ENCODE assay signal across 23 cellular contexts in the genomic region with DNA sequence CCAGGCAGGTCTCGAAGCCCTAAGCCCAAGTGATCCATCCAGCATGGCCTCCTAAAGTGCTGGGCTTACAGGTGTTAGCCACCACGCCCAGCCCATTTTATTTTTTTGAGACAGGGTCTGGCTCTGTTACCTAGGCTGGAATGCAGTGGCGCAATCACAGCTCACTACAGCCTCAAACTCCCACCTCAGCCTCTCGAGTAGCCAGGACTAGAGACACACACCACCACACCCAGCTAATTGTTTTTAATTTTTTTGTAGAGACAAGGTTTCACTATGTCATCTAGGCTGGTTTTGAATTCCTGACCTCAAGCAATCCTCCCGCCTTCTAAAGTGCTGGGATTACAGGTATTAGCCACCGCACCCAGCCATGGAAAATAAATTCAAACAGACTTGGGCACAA. TPM values are rescaled to one million over a fixed set of nuclear protein-coding genes. Genes with fewer than 3 reads are reported as not detected.
DNase-seq lines count a peak whose midpoint lies in the region; ATAC-seq and TF ChIP-seq lines count a peak whose summit lies in the region.
"Had no signal": no experiment of that assay in that cellular context is flagged by ENCODE, and none has a peak within 500 bp of the region (broad histone marks: within the 10 kb centered on the region; RNA-seq: fewer than 3 reads in every experiment).

No MANE protein-coding gene starts in this region.

- no peak overlapping the region for H2BK5ac ChIP-seq in H9 (ENCODE audit: insufficient read length, low read length)

- H3K27ac ChIP-seq in H9 (ENCODE audit: insufficient read length, low read depth, low read length): no peak overlapping the region
- H3K27ac ChIP-seq: C4-2B, spleen had no signal

- no peak for TF ChIP-seq CTCF in H9 (conservative IDR thresholded peaks at IDR 0.05)

- H3K14ac ChIP-seq in H9 (ENCODE audit: insufficient read depth, low read length): no peak overlapping the region

- peaks cover 45 to 55% of the 10 kb centered on the region in 2 experiments for H3K4me1 Mint-ChIP-seq in H9

- H3K36me3 Mint-ChIP-seq in H9 (ENCODE audit: insufficient read depth in 1 of 3, low read depth in 3 of 3): peaks cover 1 to 37% (median 27%) of the 10 kb centered on the region in 3 experiments; a peak in 6 of 7 replicates

- no peaks in the 10 kb centered on the region for H4K20me1 ChIP-seq in H9 (ENCODE audit: control insufficient read depth, insufficient read depth, insufficient read length)

- peak overlapping the region; percentile 62 to 82 (median 75); a peak in 3 of 7 replicates for H3K27ac Mint-ChIP-seq in H9
- H3K27ac Mint-ChIP-seq: activated CD8-positive, alpha-beta memory T cell treated with anti-CD3 and anti-CD28 coated beads, Interleukin-2, amount 10 ng/mL, durations not matched to agents 7 days and 5 days; activated naive CD4-positive, alpha-beta T cell treated with anti-CD3 and anti-CD28 coated beads, Interleukin-2, amount 10 ng/mL, durations not matched to agents 7 days and 5 days; activated T-helper 1 cell treated with anti-CD3 and anti-CD28 coated beads, Interleukin-12 subunit alpha, Interleukin-12 subunit beta, Interleukin-2, Interleukin-4 antibody, amounts not matched to agents 30 ng/mL and 10 ng/mL and 1 ng/mL, durations not matched to agents 14 hours and 24 hours and 36 hours; T-helper 1 cell treated with Interleukin-12 subunit alpha and Interleukin-12 subunit beta and Interleukin-4 antibody, amounts not matched to agents 30 μg/mL and 1 μg/mL, for 36 hours had no signal

- no peaks in the 10 kb centered on the region for H3K27me3 Mint-ChIP-seq in H9 (ENCODE audit: low read depth)
- H3K27me3 Mint-ChIP-seq: activated CD8-positive, alpha-beta memory T cell treated with anti-CD3 and anti-CD28 coated beads, Interleukin-2, amount 10 ng/mL, durations not matched to agents 7 days and 5 days; activated naive CD4-positive, alpha-beta T cell treated with anti-CD3 and anti-CD28 coated beads, Interleukin-2, amount 10 ng/mL, durations not matched to agents 7 days and 5 days; naive thymus-derived CD4-positive, alpha-beta T cell had no signal

- H4K91ac ChIP-seq in H9 (ENCODE audit: insufficient read length, low read depth, low read length): no peak overlapping the region

- no peak overlapping the region for H3T11ph ChIP-seq in H9 (ENCODE audit: low read length)

- no peak for DNase-seq in H9
- DNase-seq in NCI-H69 (lab: John Stamatoyannopoulos, UW): peak; percentile 7
- peak; percentile 64 for DNase-seq in renal cortical epithelial cell (ENCODE audit: low read depth)
- no peak for DNase-seq in HUDEP-2 (lab: John Stamatoyannopoulos, UW; ENCODE audit: unreplicated experiment in 76 of 76)
- no peak for DNase-seq in cerebellar nuclear complex (lab: John Stamatoyannopoulos, UW)
- DNase-seq: activated CD4-positive, alpha-beta T cell treated with anti-CD3 and anti-CD28 coated beads for 48 hours; activated CD8-positive, alpha-beta memory T cell treated with anti-CD3 and anti-CD28 coated beads, Interleukin-2, amount 10 ng/mL, durations not matched to agents 7 days and 5 days; activated naive CD4-positive, alpha-beta T cell treated with anti-CD3 and anti-CD28 coated beads, Interleukin-2, amount 10 ng/mL, durations not matched to agents 7 days and 5 days; amygdala; dermis blood vessel endothelial cell; HCEC 1CT; KG1; kidney glomerular epithelial cell; naive thymus-derived CD4-positive, alpha-beta T cell; NCI-H526; spleen; stimulated activated CD4-positive, alpha-beta T cell treated with anti-CD3 and anti-CD28 coated beads, Interleukin-4, amount 100 ng/mL, for 1 hour; stimulated activated naive CD4-positive, alpha-beta T cell had no signal

- H3K56ac ChIP-seq in H9 (ENCODE audit: insufficient read length, low read depth, low read length): no peak overlapping the region

- H2AK5ac ChIP-seq in H9 (ENCODE audit: insufficient read length, low read length): no peak overlapping the region

- H3K9me3 Mint-ChIP-seq in H9: no peaks in the 10 kb centered on the region
- H3K9me3 Mint-ChIP-seq: activated naive CD4-positive, alpha-beta T cell treated with anti-CD3 and anti-CD28 coated beads, Interleukin-2, amount 10 ng/mL, durations not matched to agents 7 days and 5 days; activated T-helper 1 cell treated with anti-CD3 and anti-CD28 coated beads, Interleukin-12 subunit alpha, Interleukin-12 subunit beta, Interleukin-2, Interleukin-4 antibody, amounts not matched to agents 30 ng/mL and 10 ng/mL and 1 ng/mL, durations not matched to agents 14 hours and 24 hours and 36 hours; T-helper 1 cell treated with Interleukin-12 subunit alpha and Interleukin-12 subunit beta and Interleukin-4 antibody, amounts not matched to agents 30 μg/mL and 1 μg/mL, for 36 hours had no signal

- H2BK15ac ChIP-seq in H9 (ENCODE audit: low read depth, low read length): no peak overlapping the region

- peaks cover 52% of the 10 kb centered on the region for H3K79me2 ChIP-seq in H9 (ENCODE audit: insufficient read depth, low read length)

- H3K4ac ChIP-seq in H9 (ENCODE audit: low read depth, low read length): no peak overlapping the region

- no peaks in the 10 kb centered on the region for H3K9me3 ChIP-seq in H9 (ENCODE audit: control insufficient read depth, low read depth, low read length)
- H3K9me3 ChIP-seq: spleen had no signal

- no peak overlapping the region for H2BK20ac ChIP-seq in H9 (ENCODE audit: low read depth, low read length, poor library complexity, severe bottlenecking)

- H3K23me2 ChIP-seq in H9 (ENCODE audit: insufficient read length, low read depth, low read length, poor library complexity, severe bottlenecking): no peaks in the 10 kb centered on the region

- peaks cover 7% of the 10 kb centered on the region; the same call in 1 of the 2 replicates for H3K4me1 ChIP-seq in H9 (ENCODE audit: insufficient read depth, low read length)

- H3K79me1 ChIP-seq in H9 (ENCODE audit: insufficient read depth, low read depth, low read length, poor library complexity, severe bottlenecking): peaks cover 6% of the 10 kb centered on the region

- no CpG with 5 or more reads among the region's 6 CpGs for WGBS in H9 (ENCODE audit: extremely low coverage, insufficient read length, low lambda C conversion rate)

- no peaks in the 10 kb centered on the region for H3K27me3 ChIP-seq in H9 (ENCODE audit: insufficient read depth, low read length)
- H3K27me3 ChIP-seq: spleen had no signal

- H2BK120ac ChIP-seq in H9 (ENCODE audit: low read depth, low read length, poor library complexity, severe bottlenecking): no peak overlapping the region

- ATAC-seq in esophagus mucosa (peak; percentile 76), HG02759 (IDR thresholded peaks at IDR 0.05; ENCODE audit: unreplicated experiment) (no peak)
- ATAC-seq: activated CD8-positive, alpha-beta memory T cell treated with anti-CD3 and anti-CD28 coated beads, Interleukin-2, amount 10 ng/mL, durations not matched to agents 7 days and 5 days; naive thymus-derived CD4-positive, alpha-beta T cell had no signal

- no peak overlapping the region for H3K23ac ChIP-seq in H9 (ENCODE audit: insufficient read length, low read depth, low read length)

- no peak overlapping the region for H2BK12ac ChIP-seq in H9 (ENCODE audit: insufficient read length, low read depth, low read length)

- H4K8ac ChIP-seq in H9 (replicated peaks; ENCODE audit: insufficient read length, low read depth, low read length): no peak overlapping the region

- no peak overlapping the region for H3K4me2 ChIP-seq in H9 (ENCODE audit: insufficient read depth, insufficient read length, low read length)

- H3K4me3 Mint-ChIP-seq in H9: no peak overlapping the region
- H3K4me3 Mint-ChIP-seq: activated CD8-positive, alpha-beta memory T cell treated with anti-CD3 and anti-CD28 coated beads, Interleukin-2, amount 10 ng/mL, durations not matched to agents 7 days and 5 days; activated naive CD4-positive, alpha-beta T cell treated with anti-CD3 and anti-CD28 coated beads, Interleukin-2, amount 10 ng/mL, durations not matched to agents 7 days and 5 days; activated T-helper 1 cell treated with anti-CD3 and anti-CD28 coated beads, Interleukin-12 subunit alpha, Interleukin-12 subunit beta, Interleukin-2, Interleukin-4 antibody, amounts not matched to agents 30 ng/mL and 10 ng/mL and 1 ng/mL, durations not matched to agents 14 hours and 24 hours and 36 hours; T-helper 1 cell treated with Interleukin-12 subunit alpha and Interleukin-12 subunit beta and Interleukin-4 antibody, amounts not matched to agents 30 μg/mL and 1 μg/mL, for 36 hours had no signal

- no peak overlapping the region for H3K18ac ChIP-seq in H9 (ENCODE audit: insufficient read length, low read depth, low read length)

- no peak overlapping the region for H3K9ac ChIP-seq in H9 (ENCODE audit: extremely low read depth, insufficient read length, low read length)

- H4K5ac ChIP-seq in H9 (ENCODE audit: insufficient read length, low read depth, low read length): no peak overlapping the region

- H2AFZ ChIP-seq in H9 (ENCODE audit: low read length): no peak overlapping the region

RNA-seq across cellular contexts. Expression of a gene that starts 31.9 kb away (rescaled TPM):
- 158 and 164 TPM in 2 replicates for total RNA-seq in H9 (2021)
- total RNA-seq in esophagus mucosa: 63.0 TPM
- total RNA-seq in renal cortical epithelial cell: 47.8 and 185 TPM in 2 replicates

Comparison
In these comparisons a context has a peak if more than half of its experiments do, and no peak if none do; other contexts are left out.
1. DNase-seq: peak in NCI-H69 (single experiment) and renal cortical epithelial cell (single experiment); none in H9 (single experiment), HUDEP-2 (0 of 76) and cerebellar nuclear complex (0 of 2).